ENCODE assay signal across 8 cellular contexts in the genomic region with DNA sequence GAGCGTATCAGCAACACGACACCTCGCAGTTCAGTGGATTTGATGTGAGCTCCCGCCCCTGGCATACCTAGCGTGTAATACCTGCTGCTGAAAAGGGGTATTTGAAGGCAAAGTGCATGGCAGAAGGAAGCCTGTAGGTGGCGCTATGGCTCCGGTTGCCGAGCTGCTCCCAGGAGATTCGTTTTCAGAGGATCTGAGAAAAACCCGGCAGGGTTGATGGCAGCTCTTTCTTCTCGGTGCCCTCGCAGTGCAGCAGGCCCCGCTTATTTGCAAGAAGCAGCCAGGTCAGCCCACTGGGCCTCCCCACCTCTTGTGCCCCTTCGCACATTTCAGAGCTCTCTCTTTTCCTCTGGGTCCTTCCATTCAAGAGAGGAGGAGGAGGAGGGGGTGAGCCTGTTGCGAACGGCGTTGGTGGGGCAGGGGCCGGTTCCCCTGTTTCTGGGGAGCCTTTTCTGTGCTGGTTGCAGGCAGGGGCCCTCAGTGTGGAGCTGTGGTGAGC.
DNase-seq lines count a peak whose midpoint lies in the region; ATAC-seq lines count a peak whose summit lies in the region.

No MANE protein-coding gene starts in this region.

- peak overlapping the region; percentile 78 for H3K56ac ChIP-seq in mesendoderm (ENCODE audit: low read length)

- no peak overlapping the region for H3K27ac ChIP-seq in effector memory CD4-positive, alpha-beta T cell (ENCODE audit: insufficient read depth, low read length, poor library complexity, severe bottlenecking)
- H3K27ac ChIP-seq in mesendoderm (ENCODE audit: low read depth, low read length), result no peak overlapping the region

- WGBS in mesendoderm (ENCODE audit: extremely low coverage, insufficient coverage, low lambda C conversion rate), result no CpG with 5 or more reads among the region's 18 CpGs

- peak overlapping the region; percentile 58 for H3K4ac ChIP-seq in mesendoderm (ENCODE audit: low read depth, low read length)

- no peak overlapping the region for H2AK5ac ChIP-seq in mesendoderm (ENCODE audit: low read length)

- no peaks in the 10 kb centered on the region for H3K79me1 ChIP-seq in mesendoderm (ENCODE audit: low read length)

- peak overlapping the region; percentile 42 for H3K9ac ChIP-seq in mesendoderm (ENCODE audit: low read length)

- POLR2A ChIA-PET in activated CD4-positive, alpha-beta memory T cell treated with anti-CD3 and anti-CD28 coated beads, Interleukin-2, amount 10 ng/mL, durations not matched to agents 7 days and 5 days (lab: Charles Lee), result interaction anchor here (0.8 kb wide), 1 partner anchor 433 kb away, joined by 3 read pairs; no protein-coding TSS in a partner anchor

- no peaks in the 10 kb centered on the region for H3K36me3 Mint-ChIP-seq in activated CD4-positive, alpha-beta memory T cell treated with anti-CD3 and anti-CD28 coated beads, Interleukin-2, amount 10 ng/mL, durations not matched to agents 7 days and 5 days (ENCODE audit: low read depth)

- no peak overlapping the region for H4K5ac ChIP-seq in mesendoderm (ENCODE audit: low read length)

- peak overlapping the region; percentile 41 for H3K4me2 ChIP-seq in mesendoderm (ENCODE audit: low read length)

- no peaks in the 10 kb centered on the region for H3K9me3 ChIP-seq in effector memory CD4-positive, alpha-beta T cell (ENCODE audit: control insufficient read depth, low read length)

- ATAC-seq in HG03571 (IDR thresholded peaks at IDR 0.05; ENCODE audit: unreplicated experiment), result peak; percentile 58

- peaks cover 17% of the 10 kb centered on the region for H3K4me1 ChIP-seq in effector memory CD4-positive, alpha-beta T cell (ENCODE audit: control insufficient read depth, insufficient read depth, low read length, poor library complexity, severe bottlenecking)
- H3K4me1 ChIP-seq in mesendoderm (ENCODE audit: control insufficient read depth, low read depth, low read length), result no peaks in the 10 kb centered on the region

- H3K23ac ChIP-seq in mesendoderm (ENCODE audit: low read length), result no peak overlapping the region

- H3K79me2 ChIP-seq in mesendoderm (ENCODE audit: control insufficient read depth, insufficient read depth, low read length), result no peaks in the 10 kb centered on the region

- no peaks in the 10 kb centered on the region for H3K4me1 Mint-ChIP-seq in activated CD4-positive, alpha-beta memory T cell treated with anti-CD3 and anti-CD28 coated beads, Interleukin-2, amount 10 ng/mL, durations not matched to agents 7 days and 5 days

- H2BK15ac ChIP-seq in mesendoderm (replicated peaks; ENCODE audit: low read depth), result no peak overlapping the region

- H2BK5ac ChIP-seq in mesendoderm (ENCODE audit: low read length), result no peak overlapping the region

- H3K9me3 Mint-ChIP-seq in activated CD4-positive, alpha-beta memory T cell treated with anti-CD3 and anti-CD28 coated beads, Interleukin-2, amount 10 ng/mL, durations not matched to agents 7 days and 5 days, result no peaks in the 10 kb centered on the region

- no peak overlapping the region for H3K4me3 Mint-ChIP-seq in activated CD4-positive, alpha-beta memory T cell treated with anti-CD3 and anti-CD28 coated beads, Interleukin-2, amount 10 ng/mL, durations not matched to agents 7 days and 5 days

- H4K8ac ChIP-seq in mesendoderm (ENCODE audit: low read depth, low read length), result no peak overlapping the region

- CTCF ChIA-PET in activated CD4-positive, alpha-beta memory T cell treated with anti-CD3 and anti-CD28 coated beads, Interleukin-2, amount 10 ng/mL, durations not matched to agents 7 days and 5 days (lab: Charles Lee), result interaction anchor here (0.8 to 2.7 kb wide), 16 partner anchors 8 to 400 kb away, joined by 3 to 27 read pairs (median 6); no protein-coding TSS in a partner anchor

- H3K27ac Mint-ChIP-seq in activated CD4-positive, alpha-beta memory T cell treated with anti-CD3 and anti-CD28 coated beads, Interleukin-2, amount 10 ng/mL, durations not matched to agents 7 days and 5 days, result no peak overlapping the region

- peak overlapping the region; percentile 19 for H2BK120ac ChIP-seq in mesendoderm (ENCODE audit: low read depth, low read length)

- H3K27me3 ChIP-seq in effector memory CD4-positive, alpha-beta T cell (replicated peaks; ENCODE audit: control insufficient read depth, insufficient read depth, low read length, poor library complexity, severe bottlenecking), result no peaks in the 10 kb centered on the region
- no peaks in the 10 kb centered on the region for H3K27me3 ChIP-seq in mesendoderm (ENCODE audit: insufficient read depth, low read length, poor library complexity)

- no peak overlapping the region for H3K4me3 ChIP-seq in effector memory CD4-positive, alpha-beta T cell (ENCODE audit: insufficient read depth, low read depth, low read length, poor library complexity, severe bottlenecking)
- H3K4me3 ChIP-seq in mesendoderm (ENCODE audit: low read length), result no peak overlapping the region

- peak; percentile 96 for DNase-seq in DMS153 (lab: John Stamatoyannopoulos, UW)
- peak; percentile 93 to 97 for DNase-seq in NCI-H526 (lab: John Stamatoyannopoulos, UW)
- peak; percentile 63 for DNase-seq in activated CD4-positive, alpha-beta memory T cell treated with anti-CD3 and anti-CD28 coated beads, Interleukin-2, amount 10 ng/mL, durations not matched to agents 7 days and 5 days
- DNase-seq in effector memory CD4-positive, alpha-beta T cell, result peak; percentile 26 to 52 (median 42)
- DNase-seq in mesendoderm, result peak; percentile 93
- peak; percentile 15 to 42 for DNase-seq in stimulated activated CD8-positive, alpha-beta memory T cell treated with anti-CD3 and anti-CD28 coated beads, Interleukin-15, amount 100 ng/mL, for 48 hours (ENCODE audit: low read depth in 2 of 2)
- DNase-seq in T1000 (lab: John Stamatoyannopoulos, UW), result no peak

- no peaks in the 10 kb centered on the region for H3K36me3 ChIP-seq in effector memory CD4-positive, alpha-beta T cell (ENCODE audit: control insufficient read depth, insufficient read depth, low read length)
- no peaks in the 10 kb centered on the region for H3K36me3 ChIP-seq in mesendoderm (ENCODE audit: control insufficient read depth, insufficient read depth, low read length)

- peaks cover 9% of the 10 kb centered on the region for H3K27me3 Mint-ChIP-seq in activated CD4-positive, alpha-beta memory T cell treated with anti-CD3 and anti-CD28 coated beads, Interleukin-2, amount 10 ng/mL, durations not matched to agents 7 days and 5 days

- peak overlapping the region; percentile 46 for H3K18ac ChIP-seq in mesendoderm (ENCODE audit: low read length)
